In genomic region chr18:46060359-46060841, GRCh38 we compare ENCODE assay signal across 14 cellular contexts.
"Had no signal": no experiment of that assay in that cellular context is flagged by ENCODE, and none has a peak within 500 bp of the region (broad histone marks: within the 10 kb centered on the region; RNA-seq: fewer than 3 reads in every experiment).

No MANE protein-coding gene starts in this region.

- ATAC-seq: foreskin keratinocyte; heart right ventricle; stimulated activated effector memory CD8-positive, alpha-beta T cell treated with anti-CD3 and anti-CD28 coated beads, Interleukin-12 subunit alpha, Interleukin-12 subunit beta, amount 100 ng/mL, for 72 hours; T-cell had no signal

- H3K4me3 Mint-ChIP-seq: activated naive CD8-positive, alpha-beta T cell treated with anti-CD3 and anti-CD28 coated beads, Interleukin-2, amount 10 ng/mL, durations not matched to agents 7 days and 5 days; activated T-cell treated with anti-CD3 and anti-CD28 coated beads, Interleukin-2, amount 50 U/mL, for 24 hours; stimulated activated effector memory CD8-positive, alpha-beta T cell treated with anti-CD3 and anti-CD28 coated beads, Interleukin-12 subunit alpha, Interleukin-12 subunit beta, amount 100 ng/mL, for 72 hours; T-cell had no signal

- H3K4me2 ChIP-seq: smooth muscle cell had no signal

- H3K27me3 Mint-ChIP-seq: activated naive CD8-positive, alpha-beta T cell treated with anti-CD3 and anti-CD28 coated beads, Interleukin-2, amount 10 ng/mL, durations not matched to agents 7 days and 5 days; activated T-cell treated with anti-CD3 and anti-CD28 coated beads, Interleukin-2, amount 50 U/mL, for 24 hours; T-cell had no signal

- H3K9me3 ChIP-seq: heart right ventricle, thyroid gland, vagina had no signal

- H3K9me3 Mint-ChIP-seq: activated naive CD8-positive, alpha-beta T cell treated with anti-CD3 and anti-CD28 coated beads, Interleukin-2, amount 10 ng/mL, durations not matched to agents 7 days and 5 days; activated T-cell treated with anti-CD3 and anti-CD28 coated beads, Interleukin-2, amount 50 U/mL, for 24 hours; stimulated activated effector memory CD8-positive, alpha-beta T cell treated with anti-CD3 and anti-CD28 coated beads, Interleukin-12 subunit alpha, Interleukin-12 subunit beta, amount 100 ng/mL, for 72 hours; T-cell had no signal

- H3K4me1 ChIP-seq: thyroid gland, vagina had no signal

- H3K4me3 ChIP-seq: dorsolateral prefrontal cortex, heart right ventricle, smooth muscle cell, thyroid gland, vagina had no signal

- H3K36me3 Mint-ChIP-seq: stimulated activated effector memory CD8-positive, alpha-beta T cell treated with anti-CD3 and anti-CD28 coated beads, Interleukin-12 subunit alpha, Interleukin-12 subunit beta, amount 100 ng/mL, for 72 hours; T-cell had no signal

- H3K36me3 ChIP-seq: heart right ventricle, thyroid gland, vagina had no signal

- FAIRE-seq: bronchial epithelial cell had no signal

- DNase-seq: activated CD4-positive, alpha-beta T cell treated with anti-CD3 and anti-CD28 coated beads, Interleukin-2, amount 50 U/mL, for 1 hour; activated effector memory CD4-positive, alpha-beta T cell treated with anti-CD3 and anti-CD28 coated beads, Interleukin-2, amount 50 U/mL, for 16 hours; activated naive CD8-positive, alpha-beta T cell treated with anti-CD3 and anti-CD28 coated beads, Interleukin-2, amount 10 ng/mL, durations not matched to agents 7 days and 5 days; activated T-cell treated with anti-CD3 and anti-CD28 coated beads, Interleukin-2, amount 50 U/mL, for 24 hours; aorta; dorsolateral prefrontal cortex; foreskin keratinocyte; heart right ventricle; T-cell; thyroid gland had no signal

- H3K27ac Mint-ChIP-seq: activated naive CD8-positive, alpha-beta T cell treated with anti-CD3 and anti-CD28 coated beads, Interleukin-2, amount 10 ng/mL, durations not matched to agents 7 days and 5 days; activated T-cell treated with anti-CD3 and anti-CD28 coated beads, Interleukin-2, amount 50 U/mL, for 24 hours; stimulated activated effector memory CD8-positive, alpha-beta T cell treated with anti-CD3 and anti-CD28 coated beads, Interleukin-12 subunit alpha, Interleukin-12 subunit beta, amount 100 ng/mL, for 72 hours had no signal

- H3K27me3 ChIP-seq: dorsolateral prefrontal cortex, foreskin keratinocyte, heart right ventricle, thyroid gland, vagina had no signal

- H3K27ac ChIP-seq: dorsolateral prefrontal cortex, foreskin keratinocyte, heart right ventricle, thyroid gland, vagina had no signal
